8 cellular contexts compared by ENCODE assay signal in genomic region chr14:104694991-104695659, GRCh38. TPM values are rescaled to one million over a fixed set of nuclear protein-coding genes. Genes with fewer than 3 reads are reported as not detected.
A peak's percentile ranks its signal among the peaks of the same experiment; 100 is the strongest.
DNase-seq lines count a peak whose midpoint lies in the region; ATAC-seq and TF ChIP-seq lines count a peak whose summit lies in the region.

No MANE protein-coding gene starts in this region.

- in situ Hi-C loops in astrocyte of the spinal cord (cut with HindIII; ENCODE audit: low sequenced_read_pairs): no loop called here

- no peaks in the 10 kb centered on the region for H3K36me3 ChIP-seq in CD8-positive, alpha-beta memory T cell (ENCODE audit: insufficient read depth, low read length)
- H3K36me3 ChIP-seq in mucosa of stomach (ENCODE audit: control insufficient read depth, insufficient read depth, low read length): no peaks in the 10 kb centered on the region

- H3K9me3 ChIP-seq in CD8-positive, alpha-beta memory T cell (ENCODE audit: low read length): no peaks in the 10 kb centered on the region
- no peaks in the 10 kb centered on the region for H3K9me3 ChIP-seq in mucosa of stomach (ENCODE audit: control insufficient read depth, low read length)

- POLR2A ChIA-PET in CD8-positive, alpha-beta memory T cell (lab: Charles Lee): no interaction called here

- no peaks in the 10 kb centered on the region for H3K9me3 Mint-ChIP-seq in CD8-positive, alpha-beta memory T cell
- no peaks in the 10 kb centered on the region for H3K9me3 Mint-ChIP-seq in chondrocyte (ENCODE audit: low read depth)

- TF ChIP-seq CTCF in astrocyte of the spinal cord (IDR thresholded peaks at IDR 0.05; ENCODE audit: low read depth, low read length) (no peak), chondrocyte (IDR thresholded peaks at IDR 0.05) (no peak)

- H3K4me3 Mint-ChIP-seq in CD8-positive, alpha-beta memory T cell: peak overlapping the region in 5 of 7 donors; percentile 45 to 74 (median 57)
- no peak overlapping the region for H3K4me3 Mint-ChIP-seq in chondrocyte (ENCODE audit: unreplicated experiment)

- peaks cover 52% of the 10 kb centered on the region for H3K4me1 ChIP-seq in CD8-positive, alpha-beta memory T cell (ENCODE audit: insufficient read depth, low read length)
- peaks cover 89% of the 10 kb centered on the region for H3K4me1 ChIP-seq in mucosa of stomach (ENCODE audit: control insufficient read depth, insufficient read depth, low read length)

- peak overlapping the region; percentile 21 to 92 (median 74) for H3K27ac Mint-ChIP-seq in CD8-positive, alpha-beta memory T cell
- H3K27ac Mint-ChIP-seq in chondrocyte (ENCODE audit: unreplicated experiment): no peak overlapping the region

- ATAC-seq in GM18517 (IDR thresholded peaks at IDR 0.05; ENCODE audit: unreplicated experiment) (no peak), GM19351 (IDR thresholded peaks at IDR 0.05; ENCODE audit: unreplicated experiment) (no peak), GM18873 (IDR thresholded peaks at IDR 0.05; ENCODE audit: low FRiP score, unreplicated experiment) (no peak)

- no peaks in the 10 kb centered on the region for H3K27me3 Mint-ChIP-seq in CD8-positive, alpha-beta memory T cell
- no peaks in the 10 kb centered on the region for H3K27me3 Mint-ChIP-seq in chondrocyte (ENCODE audit: low read depth)

- peak; percentile 21 to 65 (median 56) for DNase-seq in CD8-positive, alpha-beta memory T cell
- DNase-seq in NCI-H510A treated with DMSO at 0.1 percent for 48 hours (lab: John Stamatoyannopoulos, UW): peak; percentile 86
- peak; percentile 43 for DNase-seq in astrocyte of the spinal cord (ENCODE audit: low read depth, low spot score)
- no peak for DNase-seq in chondrocyte (ENCODE audit: low spot score)

- peaks cover 0 to 3% (median 0%) of the 10 kb centered on the region in 3 donors for H3K36me3 Mint-ChIP-seq in CD8-positive, alpha-beta memory T cell
- H3K36me3 Mint-ChIP-seq in chondrocyte (ENCODE audit: low read depth): peaks cover 5% of the 10 kb centered on the region

- CTCF ChIA-PET in CD8-positive, alpha-beta memory T cell (lab: Charles Lee): interaction anchor here (1.0 to 1.1 kb wide), 3 partner anchors 10 to 30 kb away, joined by 3 to 5 read pairs (median 4); no protein-coding TSS in a partner anchor

- peak overlapping the region; percentile 60 for H3K4me3 ChIP-seq in CD8-positive, alpha-beta memory T cell (ENCODE audit: low read length)
- H3K4me3 ChIP-seq in astrocyte of the spinal cord (ENCODE audit: low read depth, low read length) (no peak overlapping the region), mucosa of stomach (ENCODE audit: low read length) (no peak overlapping the region)

- H3K4me1 Mint-ChIP-seq in CD8-positive, alpha-beta memory T cell: peaks cover 24 to 53% (median 34%) of the 10 kb centered on the region in 3 donors
- H3K4me1 Mint-ChIP-seq in chondrocyte (ENCODE audit: low read depth): peaks cover 68% of the 10 kb centered on the region

- H3K27me3 ChIP-seq in CD8-positive, alpha-beta memory T cell (ENCODE audit: insufficient read depth, low read length, poor library complexity, severe bottlenecking): no peaks in the 10 kb centered on the region
- no peaks in the 10 kb centered on the region for H3K27me3 ChIP-seq in mucosa of stomach (ENCODE audit: control insufficient read depth, insufficient read depth, low read length)

- H3K9ac ChIP-seq in mucosa of stomach (ENCODE audit: low read length): peak overlapping the region; percentile 53

- H3K27ac ChIP-seq in CD8-positive, alpha-beta memory T cell (ENCODE audit: low read depth, low read length): peak overlapping the region; percentile 9

RNA-seq across cellular contexts. Expression of gene INF2, which starts 5.7 kb away (rescaled TPM):
- 10 to 100 TPM; 55.9 to 56.3 TPM for total RNA-seq in CD8-positive, alpha-beta memory T cell
- polyA plus RNA-seq in CD8-positive, alpha-beta memory T cell: 4.6 TPM
- total RNA-seq in chondrocyte: 117 to 152 TPM (median 121 TPM) in 3 replicates

RNA-seq across cellular contexts. Expression of gene ADSS1, which starts 28.9 kb away (rescaled TPM):
- 1 to 10 TPM; 1.4 to 1.5 TPM for total RNA-seq in CD8-positive, alpha-beta memory T cell
- 1.6 TPM for polyA plus RNA-seq in CD8-positive, alpha-beta memory T cell
- total RNA-seq in chondrocyte: 7.1 to 9.9 TPM (median 7.9 TPM) in 3 replicates

RNA-seq across cellular contexts. Expression of gene SIVA1, which starts 57.8 kb away (rescaled TPM):
- 100 to 1,000 TPM; 150 to 175 TPM for total RNA-seq in CD8-positive, alpha-beta memory T cell
- 227 TPM for polyA plus RNA-seq in CD8-positive, alpha-beta memory T cell
- total RNA-seq in chondrocyte: 47.0 to 54.9 TPM (median 47.4 TPM) in 3 replicates
